In the genomic region with DNA sequence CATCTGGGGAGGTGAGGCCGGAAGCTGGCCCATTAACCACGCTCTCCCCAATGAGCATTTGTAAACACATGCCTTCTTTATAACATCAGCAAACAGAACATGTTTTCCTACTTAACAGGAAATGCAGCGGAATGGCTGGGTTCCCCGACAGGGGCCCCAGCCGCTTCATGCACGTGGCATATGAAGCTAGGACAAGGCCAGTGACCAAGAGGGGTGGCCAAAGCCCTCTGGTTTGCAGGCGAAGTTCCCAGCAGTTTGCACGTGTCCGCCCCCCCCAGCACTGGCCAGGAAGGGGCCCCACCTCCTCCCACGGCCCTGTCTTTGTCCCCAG, we compare ENCODE assay signal across 7 cellular contexts. TPM values are rescaled to one million over a fixed set of nuclear protein-coding genes. Genes with fewer than 3 reads are reported as not detected.
DNase-seq lines count a peak whose midpoint lies in the region; ATAC-seq and TF ChIP-seq lines count a peak whose summit lies in the region.

No MANE protein-coding gene starts in this region.

- peak overlapping the region; percentile 61 to 87 for H4K8ac ChIP-seq in IMR-90 (ENCODE audit: low read depth in 2 of 2, low read length in 2 of 2)

- H3K9me1 ChIP-seq in IMR-90 (ENCODE audit: insufficient read depth, low read length): peaks cover 15% of the 10 kb centered on the region

- H3K36me3 Mint-ChIP-seq in chondrocyte (ENCODE audit: low read depth) (peaks cover 2% of the 10 kb centered on the region), type B pancreatic cell (no peaks in the 10 kb centered on the region)

- 12% methylated on average over 3 of the region's 10 CpGs; no CpG with 5 or more reads in 1 of the 2 experiments for WGBS in IMR-90 (ENCODE audit: extremely low coverage in 2 of 2, insufficient read length in 1 of 2), 2 experiments

- ATAC-seq in IMR-90 (ENCODE audit: low read depth) (peak; percentile 27), HG03442 (IDR thresholded peaks at IDR 0.05; ENCODE audit: unreplicated experiment) (no peak)

- no peak for TF ChIP-seq POLR2A in IMR-90 (IDR thresholded peaks at IDR 0.05; ENCODE audit: low read depth, low read length)

- peak overlapping the region; percentile 82 for H3K23ac ChIP-seq in IMR-90 (ENCODE audit: low read depth, low read length)

- peaks cover 25% of the 10 kb centered on the region for H3K4me1 ChIP-seq in IMR-90 (ENCODE audit: control insufficient read depth, insufficient read depth, low read length)

- H3K4me2 ChIP-seq in IMR-90 (ENCODE audit: low read depth, low read length): peak overlapping the region; percentile 58

- peak; percentile 60 for DNase-seq in IMR-90
- peak; percentile 74 for DNase-seq in chondrocyte (ENCODE audit: low spot score)
- DNase-seq in medulla oblongata (ENCODE audit: extremely low spot score): peak; percentile 32
- DNase-seq in type B pancreatic cell (ENCODE audit: extremely low spot score, unreplicated experiment): no peak
- DNase-seq in activated CD8-positive, alpha-beta memory T cell treated with anti-CD3 and anti-CD28 coated beads for 24 hours: no peak
- DNase-seq in MV-4-11 (lab: John Stamatoyannopoulos, UW): no peak

- peak overlapping the region; percentile 84 for H3K27ac ChIP-seq in IMR-90 (ENCODE audit: insufficient read depth, low read length)

- in situ Hi-C loops in IMR-90 (cut with MboI; ENCODE audit: low sequenced_read_pairs): loop anchor here (10.0 kb wide), 1 partner anchor 192 kb away; no protein-coding TSS in a partner anchor

- peak overlapping the region; percentile 85 for H2AFZ ChIP-seq in IMR-90 (replicated peaks; ENCODE audit: low read length, poor library complexity)

- H3K18ac ChIP-seq in IMR-90 (ENCODE audit: low read depth, low read length): peak overlapping the region; percentile 70

- no peak overlapping the region for H3K4me3 Mint-ChIP-seq in chondrocyte (ENCODE audit: unreplicated experiment)
- peak overlapping the region; percentile 75 for H3K4me3 Mint-ChIP-seq in type B pancreatic cell

- TF ChIP-seq CTCF in IMR-90 (conservative IDR thresholded peaks at IDR 0.05; ENCODE audit: low read depth, low read length) (no peak), chondrocyte (IDR thresholded peaks at IDR 0.05) (no peak), type B pancreatic cell (conservative IDR thresholded peaks at IDR 0.05) (no peak)

- H2BK20ac ChIP-seq in IMR-90 (ENCODE audit: low read depth, low read length): peak overlapping the region; percentile 92

- H3K27me3 ChIP-seq in IMR-90 (ENCODE audit: control insufficient read depth, insufficient read depth, low read length): no peaks in the 10 kb centered on the region

- peak overlapping the region; percentile 57 for H3K27ac Mint-ChIP-seq in chondrocyte (ENCODE audit: unreplicated experiment)
- peak overlapping the region; percentile 93 for H3K27ac Mint-ChIP-seq in type B pancreatic cell

- peak overlapping the region; percentile 92 for H4K91ac ChIP-seq in IMR-90 (ENCODE audit: insufficient read depth, low read depth, low read length)

- H2BK15ac ChIP-seq in IMR-90 (ENCODE audit: low read depth, low read length): peak overlapping the region; percentile 76; the same call in 2 of the 3 replicates

- H3K9ac ChIP-seq in IMR-90 (ENCODE audit: low read depth, low read length): peak overlapping the region; percentile 32; the same call in 1 of the 2 replicates

- peak overlapping the region; percentile 52 for H4K5ac ChIP-seq in IMR-90 (ENCODE audit: low read depth, low read length)

- peak overlapping the region; percentile 84 for H2BK5ac ChIP-seq in IMR-90 (ENCODE audit: low read depth, low read length, poor library complexity, severe bottlenecking)

- dilution Hi-C loops in IMR-90 (cut with HindIII; ENCODE audit: low sequenced_read_pairs, unreplicated experiment): no loop called here

- no peaks in the 10 kb centered on the region for H3K9me3 Mint-ChIP-seq in chondrocyte (ENCODE audit: low read depth)
- H3K9me3 Mint-ChIP-seq in type B pancreatic cell: no peaks in the 10 kb centered on the region

- TF ChIP-seq RAD21 in IMR-90 (IDR thresholded peaks at IDR 0.05; ENCODE audit: low read length): no peak

- H4K20me1 ChIP-seq in IMR-90 (ENCODE audit: insufficient read depth, low read length): no peaks in the 10 kb centered on the region

- no TSS peak for BruUV-seq in IMR-90 (replicated peaks; lab: Mats Ljungman, UMichigan)

- peak overlapping the region; percentile 90 for H2BK120ac ChIP-seq in IMR-90 (ENCODE audit: low read depth, low read length)

- no peak overlapping the region for H3K4me3 ChIP-seq in IMR-90 (ENCODE audit: insufficient read depth, low read depth, low read length)

- no peaks in the 10 kb centered on the region for H3K9me3 ChIP-seq in IMR-90 (ENCODE audit: control insufficient read depth, insufficient read depth, low read length)

- peak overlapping the region; percentile 90 for H2AK5ac ChIP-seq in IMR-90 (ENCODE audit: low read depth, low read length)

- H3K4ac ChIP-seq in IMR-90 (ENCODE audit: low read depth, low read length): peak overlapping the region; percentile 87

- H3K4me1 Mint-ChIP-seq in chondrocyte (ENCODE audit: low read depth) (peaks cover 27% of the 10 kb centered on the region), type B pancreatic cell (ENCODE audit: unreplicated experiment) (peaks cover 36% of the 10 kb centered on the region)

- peaks cover 0 to 11% of the 10 kb centered on the region in 2 experiments; a peak in 2 of 4 replicates for H3K79me1 ChIP-seq in IMR-90 (ENCODE audit: low read depth in 1 of 2, low read length in 2 of 2)

- H3K14ac ChIP-seq in IMR-90 (replicated peaks; ENCODE audit: low read depth, low read length): peak overlapping the region; percentile 69

- peak overlapping the region; percentile 95 for H2AK9ac ChIP-seq in IMR-90 (replicated peaks; ENCODE audit: low read depth, low read length, poor library complexity)

- H3K27me3 Mint-ChIP-seq in chondrocyte (ENCODE audit: low read depth): no peaks in the 10 kb centered on the region
- H3K27me3 Mint-ChIP-seq in type B pancreatic cell: no peaks in the 10 kb centered on the region

- CTCF ChIA-PET in IMR-90 (lab: Yijun Ruan, JAX): interaction anchor here (1.1 kb wide), 1 partner anchor 226 kb away, joined by 3 read pairs; no protein-coding TSS in a partner anchor

- POLR2A ChIA-PET in IMR-90 (lab: Charles Lee; ENCODE audit: unreplicated experiment): interaction anchor here (0.5 to 1.3 kb wide), 3 partner anchors 12 to 146 kb away, joined by 4 read pairs; no protein-coding TSS in a partner anchor

- H3K56ac ChIP-seq in IMR-90 (ENCODE audit: extremely low read depth, insufficient read depth, low read length): peak overlapping the region; percentile 91

- H3K36me3 ChIP-seq in IMR-90 (ENCODE audit: control insufficient read depth, insufficient read depth, low read length): no peaks in the 10 kb centered on the region

- intact Hi-C loops in IMR-90 (cut with micrococcal nuclease): loop anchor here (2.0 to 5.0 kb wide), 3 partner anchors 54 to 340 kb away; no protein-coding TSS in a partner anchor

TF ChIP-seq in IMR-90, 13 proteins besides CTCF, POLR2A, EP300 and RAD21:
- TF ChIP-seq BHLHE40 (IDR thresholded peaks at IDR 0.05; ENCODE audit: low read depth, low read length): peak; percentile 67; the same call in 1 of the 2 replicates
- no peak for TF ChIP-seq FOS (IDR thresholded peaks at IDR 0.05; ENCODE audit: low read depth, low read length)

RNA-seq across cellular contexts. Expression of a gene that starts 38.7 kb away (rescaled TPM):
- not detected in 2 replicates for total RNA-seq in IMR-90 (2012; rRNA removed)
- not detected in 2 replicates for polyA plus RNA-seq in IMR-90 (2012; rRNA removed)
- not detected in 2 replicates for polyA plus RNA-seq in IMR-90 (2012; cell fraction: cytosol; rRNA removed)
- polyA plus RNA-seq in IMR-90 (2012; cell fraction: nucleus; rRNA removed; ENCODE audit: low replicate concordance): not detected in 2 replicates
- total RNA-seq in chondrocyte: not detected in 3 replicates
- total RNA-seq in type B pancreatic cell (ENCODE audit: low replicate concordance): not detected in 2 replicates

Comparison
In these comparisons a context has a peak if more than half of its experiments do, and no peak if none do; other contexts are left out.
1. DNase-seq: peak in IMR-90 (single experiment), chondrocyte (single experiment) and medulla oblongata (single experiment); none in type B pancreatic cell (single experiment), activated CD8-positive, alpha-beta memory T cell treated with anti-CD3 and anti-CD28 coated beads for 24 hours (single experiment) and MV-4-11 (single experiment).